In genomic region chr7:66867198-66867790, GRCh38 we compare ENCODE assay signal across 15 cellular contexts.
"Had no signal": no experiment of that assay in that cellular context is flagged by ENCODE, and none has a peak within 500 bp of the region (broad histone marks: within the 10 kb centered on the region; RNA-seq: fewer than 3 reads in every experiment).

No MANE protein-coding gene starts in this region.

- H3K27ac Mint-ChIP-seq: activated B cell treated with CpG ODN at 0.5 μM for 24 hours; activated CD4-positive, alpha-beta T cell treated with anti-CD3 and anti-CD28 coated beads, Interleukin-2, amount 10 ng/mL, durations not matched to agents 24 days and 14 days; activated naive CD4-positive, alpha-beta T cell treated with anti-CD3 and anti-CD28 coated beads, Interleukin-2, amount 10 ng/mL, durations not matched to agents 7 days and 5 days had no signal

- H3K27ac ChIP-seq: gastrocnemius medialis, parathyroid adenoma, skin epidermis, uterus had no signal

- FAIRE-seq: endometrium had no signal

- H3K27me3 ChIP-seq: gastrocnemius medialis, uterus had no signal

- H3K9ac ChIP-seq: parathyroid adenoma had no signal

- ATAC-seq: gastrocnemius medialis; left colon; naive thymus-derived CD4-positive, alpha-beta T cell had no signal

- H3K4me1 Mint-ChIP-seq: activated B cell treated with CpG ODN at 0.5 μM for 24 hours had no signal

- H3K79me2 ChIP-seq: parathyroid adenoma had no signal

- H3K4me3 Mint-ChIP-seq: activated B cell treated with CpG ODN at 0.5 μM for 24 hours; activated CD4-positive, alpha-beta T cell treated with anti-CD3 and anti-CD28 coated beads, Interleukin-2, amount 10 ng/mL, durations not matched to agents 24 days and 14 days; activated naive CD4-positive, alpha-beta T cell treated with anti-CD3 and anti-CD28 coated beads, Interleukin-2, amount 10 ng/mL, durations not matched to agents 7 days and 5 days; naive thymus-derived CD4-positive, alpha-beta T cell had no signal

- H3K4me1 ChIP-seq: parathyroid adenoma, uterus had no signal

- H3K9me3 Mint-ChIP-seq: activated B cell treated with CpG ODN at 0.5 μM for 24 hours; activated CD4-positive, alpha-beta T cell treated with anti-CD3 and anti-CD28 coated beads, Interleukin-2, amount 10 ng/mL, durations not matched to agents 24 days and 14 days; activated naive CD4-positive, alpha-beta T cell treated with anti-CD3 and anti-CD28 coated beads, Interleukin-2, amount 10 ng/mL, durations not matched to agents 7 days and 5 days; naive thymus-derived CD4-positive, alpha-beta T cell had no signal

- H3K9me3 ChIP-seq: gastrocnemius medialis, uterus had no signal

- H2AFZ ChIP-seq: parathyroid adenoma had no signal

- H3K36me3 ChIP-seq: gastrocnemius medialis, uterus had no signal

- H3K4me3 ChIP-seq: gastrocnemius medialis, lung, skin epidermis, uterus had no signal

- DNase-seq: activated B cell treated with CpG ODN at 0.5 μM for 24 hours; activated CD4-positive, alpha-beta T cell treated with anti-CD3 and anti-CD28 coated beads, Interleukin-2, amount 10 ng/mL, durations not matched to agents 24 days and 14 days; activated CD8-positive, alpha-beta memory T cell treated with anti-CD3 and anti-CD28 coated beads for 24 hours; activated naive CD4-positive, alpha-beta T cell treated with anti-CD3 and anti-CD28 coated beads, Interleukin-2, amount 10 ng/mL, durations not matched to agents 7 days and 5 days; central memory CD4-positive, alpha-beta T cell; gastrocnemius medialis; left colon; naive thymus-derived CD4-positive, alpha-beta T cell; retina; T-helper 9 cell; uterus had no signal

- H3K27me3 Mint-ChIP-seq: activated B cell treated with CpG ODN at 0.5 μM for 24 hours; activated CD4-positive, alpha-beta T cell treated with anti-CD3 and anti-CD28 coated beads, Interleukin-2, amount 10 ng/mL, durations not matched to agents 24 days and 14 days; activated naive CD4-positive, alpha-beta T cell treated with anti-CD3 and anti-CD28 coated beads, Interleukin-2, amount 10 ng/mL, durations not matched to agents 7 days and 5 days; naive thymus-derived CD4-positive, alpha-beta T cell had no signal
